In genomic region chr3:43187836-43188479, GRCh38 we compare ENCODE assay signal across 2 cellular contexts.
TF ChIP-seq lines count a peak whose summit lies in the region.

No MANE protein-coding gene starts in this region.

TF ChIP-seq in IMR-90, 13 proteins besides CTCF, POLR2A, EP300 and RAD21:
- TF ChIP-seq BHLHE40 (IDR thresholded peaks at IDR 0.05; ENCODE audit: low read depth, low read length), result no peak

TF ChIP-seq in HepG2, 621 proteins besides CTCF, POLR2A, EP300 and RAD21 (continues in another document):
- no peak for TF ChIP-seq ZFP1 (CRISPR knock-in tag; IDR thresholded peaks at IDR 0.05)
- TF ChIP-seq IRF1 (CRISPR knock-in tag; IDR thresholded peaks at IDR 0.05; ENCODE audit: low read depth), result no peak
- 0 out of 2 replicates have a peak, but pooled peaks have one; percentile 14 for TF ChIP-seq ELF3 (CRISPR knock-in tag; IDR thresholded peaks at IDR 0.05)
- TF ChIP-seq ZNF556 (CRISPR knock-in tag; IDR thresholded peaks at IDR 0.05; ENCODE audit: borderline replicate concordance), result no peak
- peak; percentile 34; the same call in 1 of the 2 replicates for TF ChIP-seq NCOR1 (IDR thresholded peaks at IDR 0.05; ENCODE audit: borderline replicate concordance, low read length)
- TF ChIP-seq RFX1 (IDR thresholded peaks at IDR 0.05), result no peak
- no peak for TF ChIP-seq TMF1 (CRISPR knock-in tag; IDR thresholded peaks at IDR 0.05; ENCODE audit: low read depth)
- TF ChIP-seq SAP130 (CRISPR knock-in tag; IDR thresholded peaks at IDR 0.05; ENCODE audit: low read depth), result peak; percentile 27; the same call in 1 of the 2 replicates
- no peak for TF ChIP-seq TBX3 (IDR thresholded peaks at IDR 0.05; ENCODE audit: borderline replicate concordance)
- TF ChIP-seq RARA (CRISPR knock-in tag; IDR thresholded peaks at IDR 0.05), result peak; percentile 52; the same call in 1 of the 2 replicates
- no peak for TF ChIP-seq ZNF407 (CRISPR knock-in tag; IDR thresholded peaks at IDR 0.05; ENCODE audit: not compliant biosample characterization)
- TF ChIP-seq AHDC1 (CRISPR knock-in tag; IDR thresholded peaks at IDR 0.05; ENCODE audit: borderline replicate concordance), result peak; percentile 58; the same call in 1 of the 2 replicates
- TF ChIP-seq PLSCR1 (CRISPR knock-in tag; IDR thresholded peaks at IDR 0.05; ENCODE audit: borderline replicate concordance), result no peak
- no peak for TF ChIP-seq ZSCAN29 (CRISPR knock-in tag; conservative IDR thresholded peaks at IDR 0.05)
- peak; percentile 58 for TF ChIP-seq GATAD2A (CRISPR knock-in tag; IDR thresholded peaks at IDR 0.05)
- TF ChIP-seq ZNF580 (CRISPR knock-in tag; IDR thresholded peaks at IDR 0.05; ENCODE audit: borderline replicate concordance, low read depth), result no peak
- TF ChIP-seq KLF12 (CRISPR knock-in tag; IDR thresholded peaks at IDR 0.05; ENCODE audit: borderline replicate concordance), result no peak
- TF ChIP-seq TEAD3 (CRISPR knock-in tag; optimal IDR thresholded peaks at IDR 0.05; ENCODE audit: borderline replicate concordance), result peak; percentile 10
- no peak for TF ChIP-seq ZNF10 (CRISPR knock-in tag; IDR thresholded peaks at IDR 0.05; ENCODE audit: borderline replicate concordance, low read depth)
- no peak for TF ChIP-seq IKZF1 (IDR thresholded peaks at IDR 0.05)
- no peak for TF ChIP-seq POLR2G (IDR thresholded peaks at IDR 0.05; ENCODE audit: low read depth, low read length)
- no peak for TF ChIP-seq ZNF773 (CRISPR knock-in tag; IDR thresholded peaks at IDR 0.05; ENCODE audit: borderline replicate concordance)
- TF ChIP-seq HNF4G (IDR thresholded peaks at IDR 0.05; ENCODE audit: borderline replicate concordance, low read depth, low read length), result peak; percentile 45; the same call in 1 of the 2 replicates
- TF ChIP-seq HNF4G (CRISPR knock-in tag; IDR thresholded peaks at IDR 0.05; ENCODE audit: borderline replicate concordance, low read depth), result no peak
- 0 out of 2 replicates have a peak, but pooled peaks have one; percentile 36 for TF ChIP-seq ZNF280D (CRISPR knock-in tag; IDR thresholded peaks at IDR 0.05)
- TF ChIP-seq MED1 (CRISPR knock-in tag; IDR thresholded peaks at IDR 0.05), result peak; percentile 31; the same call in 1 of the 2 replicates
- TF ChIP-seq ZNF614 (CRISPR knock-in tag; IDR thresholded peaks at IDR 0.05; ENCODE audit: borderline replicate concordance), result peak; percentile 86; the same call in 1 of the 2 replicates
- TF ChIP-seq PAXIP1 (CRISPR knock-in tag; conservative IDR thresholded peaks at IDR 0.05), result peak; percentile 64
- TF ChIP-seq ZNF263 (CRISPR knock-in tag; IDR thresholded peaks at IDR 0.05), result no peak
- TF ChIP-seq ZNF670 (CRISPR knock-in tag; IDR thresholded peaks at IDR 0.05; ENCODE audit: borderline replicate concordance), result 0 out of 2 replicates have a peak, but pooled peaks have one; percentile 42
- no peak for TF ChIP-seq ZFP37 (CRISPR knock-in tag; IDR thresholded peaks at IDR 0.05; ENCODE audit: borderline replicate concordance)
- no peak for TF ChIP-seq SMAD3 (CRISPR knock-in tag; IDR thresholded peaks at IDR 0.05)
- TF ChIP-seq ZNF367 (CRISPR knock-in tag; IDR thresholded peaks at IDR 0.05; ENCODE audit: borderline replicate concordance), result no peak
- TF ChIP-seq HNF4A (CRISPR knock-in tag; IDR thresholded peaks at IDR 0.05), result peak; percentile 65
